8 cellular contexts compared by ENCODE assay signal in the genomic region with DNA sequence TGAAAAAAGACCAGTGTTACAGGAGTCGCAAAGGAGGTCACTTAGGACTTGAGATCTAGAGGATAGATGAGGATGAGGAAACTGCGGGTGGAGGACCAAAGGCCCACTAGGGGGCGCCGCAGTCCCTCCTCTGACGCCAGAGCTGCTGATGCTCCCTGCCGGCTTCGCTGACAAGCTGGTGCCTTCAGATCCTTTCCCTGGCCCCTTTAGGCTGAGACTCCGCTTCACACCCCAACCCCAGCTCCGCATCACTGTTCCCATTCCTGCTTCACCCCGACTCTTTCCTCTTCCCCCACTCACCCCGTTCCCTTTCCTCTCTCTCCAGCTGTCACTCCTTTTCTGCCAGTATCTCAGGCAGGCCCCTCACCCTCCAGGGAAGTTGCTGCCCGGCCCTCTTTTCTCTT. TPM values are rescaled to one million over a fixed set of nuclear protein-coding genes. Genes with fewer than 3 reads are reported as not detected.
DNase-seq lines count a peak whose midpoint lies in the region; ATAC-seq and TF ChIP-seq lines count a peak whose summit lies in the region.

No MANE protein-coding gene starts in this region.

- no peaks in the 10 kb centered on the region for H3K9me3 ChIP-seq in adrenal gland (replicated peaks in 1 of 3)

- WGBS in adrenal gland, 4 donors, result 36 to 42% (median 37%) methylated on average over 12 of the region's 12 CpGs

- DNase-seq in NCI-H1930 (lab: John Stamatoyannopoulos, UW) (peak; percentile 23 to 76), T-helper 22 cell (ENCODE audit: low read depth) (peak; percentile 27), adrenal gland (peak; percentile 65 to 91 (median 84)), left cardiac atrium (peak; percentile 83), renal cortical epithelial cell (ENCODE audit: low read depth) (peak; percentile 42), DMS79 (lab: John Stamatoyannopoulos, UW) (no peak)

- no peak for TF ChIP-seq POLR2A in adrenal gland (IDR thresholded peaks at IDR 0.05)

- H3K36me3 ChIP-seq in adrenal gland (replicated peaks in 1 of 2), result no peaks in the 10 kb centered on the region

- TF ChIP-seq CTCF in adrenal gland (IDR thresholded peaks at IDR 0.05), result peak; percentile 60 to 87 (median 71)

- no peak overlapping the region for H3K27ac ChIP-seq in adrenal gland

- ATAC-seq in GM18867 (IDR thresholded peaks at IDR 0.05; ENCODE audit: unreplicated experiment) (peak; percentile 49), left cardiac atrium (peak; percentile 63 to 73), GM21825 (IDR thresholded peaks at IDR 0.05; ENCODE audit: unreplicated experiment) (no peak)

- peaks cover 0 to 4% of the 10 kb centered on the region in 2 donors for H3K4me1 ChIP-seq in adrenal gland (replicated peaks in 1 of 2)

- no peak overlapping the region for H3K4me3 ChIP-seq in adrenal gland

- intact Hi-C loops in adrenal gland (cut with DNase I) (loop anchor here in 1 of 2 donors (2.0 kb wide), 1 partner anchor 39 kb away; no protein-coding TSS in a partner anchor), left cardiac atrium (cut with DNase I) (loop anchor here (5.0 to 10.0 kb wide), 2 partner anchors 207 to 289 kb away; no protein-coding TSS in a partner anchor)

- peaks cover 21% of the 10 kb centered on the region for H3K27me3 ChIP-seq in adrenal gland

RNA-seq across cellular contexts. Expression of gene KCNJ9, which starts 4.3 kb away (rescaled TPM):
- 1 to 10 TPM in 1 of 8 donors, under 1 TPM in 1, not detected in 6; 0.14 to 1.1 TPM for total RNA-seq in adrenal gland
- polyA plus RNA-seq in adrenal gland, result under 1 TPM; 0.16 to 0.24 (median 0.20) TPM
- total RNA-seq in left cardiac atrium, result under 1 TPM in 1 of 2 donors, not detected in 1; 0.06 TPM
- total RNA-seq in renal cortical epithelial cell, result not detected in 2 replicates

RNA-seq across cellular contexts. Expression of gene IGSF8, which starts 12.7 kb away (rescaled TPM):
- total RNA-seq in adrenal gland (10 to 100 TPM; 15.0 to 42.9 (median 24.1) TPM), left cardiac atrium (10 to 100 TPM; 18.8 to 22.1 TPM), renal cortical epithelial cell (56.1 and 59.4 TPM in 2 replicates)
- polyA plus RNA-seq in adrenal gland, result 10 to 100 TPM in 2 of 3 donors, 1 to 10 TPM in 1; 9.7 to 24.9 (median 20.8) TPM

RNA-seq across cellular contexts. Expression of gene KCNJ10, which starts 15.7 kb away (rescaled TPM):
- under 1 TPM in 2 of 8 donors, not detected in 6; 0.19 to 0.32 TPM for total RNA-seq in adrenal gland
- polyA plus RNA-seq in adrenal gland, result under 1 TPM in 2 of 3 donors, not detected in 1; 0.13 TPM
- under 1 TPM; 0.05 to 0.15 TPM for total RNA-seq in left cardiac atrium
- total RNA-seq in renal cortical epithelial cell, result 0.15 TPM in 1 of 2 replicates, not detected in the other

RNA-seq across cellular contexts. Expression of gene ATP1A2, which starts 29.9 kb away (rescaled TPM):
- total RNA-seq in adrenal gland, result 1 to 10 TPM in 5 of 8 donors, under 1 TPM in 3; 0.47 to 3.6 (median 1.4) TPM
- 1 to 10 TPM in 2 of 3 donors, under 1 TPM in 1; 0.99 to 4.5 (median 2.7) TPM for polyA plus RNA-seq in adrenal gland
- 100 to 1,000 TPM; 114 to 176 TPM for total RNA-seq in left cardiac atrium
- total RNA-seq in renal cortical epithelial cell, result 0.10 TPM in 1 of 2 replicates, not detected in the other

RNA-seq across cellular contexts. Expression of gene PIGM, which starts 53.9 kb away (rescaled TPM):
- total RNA-seq in adrenal gland (1 to 10 TPM; 5.3 to 9.4 (median 7.4) TPM), left cardiac atrium (1 to 10 TPM; 3.3 to 3.4 TPM), renal cortical epithelial cell (4.0 and 5.2 TPM in 2 replicates)
- polyA plus RNA-seq in adrenal gland, result 1 to 10 TPM; 3.0 to 9.4 (median 3.5) TPM
